10 cellular contexts compared by ENCODE assay signal in the genomic region with DNA sequence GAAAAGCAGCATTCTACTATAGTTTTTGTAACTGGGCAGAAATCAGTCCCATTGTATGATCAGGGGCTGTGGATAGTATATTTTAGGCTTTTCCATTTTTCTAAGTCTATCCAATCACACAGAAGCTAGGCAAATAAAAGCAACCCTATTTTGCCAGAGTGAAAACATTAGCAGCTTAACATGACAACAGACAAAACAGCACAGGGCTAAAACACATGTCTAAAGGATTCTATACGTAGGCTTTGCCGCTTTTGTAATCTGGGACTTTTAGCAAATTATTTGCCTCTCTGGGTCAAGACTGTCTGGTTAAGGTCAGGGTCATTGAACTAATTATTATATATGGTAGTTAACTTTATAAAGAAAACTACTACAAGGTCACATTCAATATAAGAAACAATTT. TPM values are rescaled to one million over a fixed set of nuclear protein-coding genes. Genes with fewer than 3 reads are reported as not detected.
A peak's percentile ranks its signal among the peaks of the same experiment; 100 is the strongest.
DNase-seq lines count a peak whose midpoint lies in the region; ATAC-seq and TF ChIP-seq lines count a peak whose summit lies in the region.
"Had no signal": no experiment of that assay in that cellular context is flagged by ENCODE, and none has a peak within 500 bp of the region (broad histone marks: within the 10 kb centered on the region; RNA-seq: fewer than 3 reads in every experiment).

No MANE protein-coding gene starts in this region.

- no peak for ATAC-seq in GM21737 (IDR thresholded peaks at IDR 0.05; ENCODE audit: unreplicated experiment)

- H3K36me3 Mint-ChIP-seq in CD8-positive, alpha-beta memory T cell, result no peaks in the 10 kb centered on the region
- H3K36me3 Mint-ChIP-seq in brain, result no peaks in the 10 kb centered on the region

- H3K4me3 ChIP-seq in BLaER1 (no peak overlapping the region), skeletal muscle tissue (ENCODE audit: low read length in 3 of 3) (no peak overlapping the region)
- no peak overlapping the region for H3K4me3 ChIP-seq in CD8-positive, alpha-beta memory T cell (ENCODE audit: low read length)
- H3K4me3 ChIP-seq: GM23248 had no signal

- H3K4me2 ChIP-seq in BLaER1, result peak overlapping the region; percentile 80

- H3K9me3 Mint-ChIP-seq in CD8-positive, alpha-beta memory T cell, result no peaks in the 10 kb centered on the region
- H3K9me3 Mint-ChIP-seq in brain, result no peaks in the 10 kb centered on the region

- H3K9me3 ChIP-seq in BLaER1 (peaks cover 6% of the 10 kb centered on the region), skeletal muscle tissue (ENCODE audit: control insufficient read depth in 3 of 3, low read length in 3 of 3) (no peaks in the 10 kb centered on the region)
- no peaks in the 10 kb centered on the region for H3K9me3 ChIP-seq in CD8-positive, alpha-beta memory T cell (ENCODE audit: low read length)
- H3K9me3 ChIP-seq: BE2C had no signal

- H3K27me3 ChIP-seq in BLaER1 (no peaks in the 10 kb centered on the region), skeletal muscle tissue (ENCODE audit: control insufficient read depth in 3 of 3, insufficient read depth in 3 of 3, low read length in 3 of 3) (no peaks in the 10 kb centered on the region)
- peaks cover 4% of the 10 kb centered on the region for H3K27me3 ChIP-seq in CD8-positive, alpha-beta memory T cell (ENCODE audit: insufficient read depth, low read length, poor library complexity, severe bottlenecking)
- H3K27me3 ChIP-seq: BE2C had no signal

- H3K27me3 Mint-ChIP-seq in CD8-positive, alpha-beta memory T cell, result peaks cover 3% of the 10 kb centered on the region in 2 donors
- H3K27me3 Mint-ChIP-seq in brain, result peaks cover 11% of the 10 kb centered on the region

- POLR2A ChIA-PET in CD8-positive, alpha-beta memory T cell (lab: Charles Lee), result no interaction called here

- CTCF ChIA-PET in CD8-positive, alpha-beta memory T cell (lab: Charles Lee), result interaction anchor here (0.8 kb wide), 1 partner anchor 53 kb away, joined by 3 read pairs; no protein-coding TSS in a partner anchor

- no peak overlapping the region for H3K27ac Mint-ChIP-seq in CD8-positive, alpha-beta memory T cell
- peak overlapping the region in 1 of 5 experiments; percentile 61 for H3K27ac Mint-ChIP-seq in brain

- H4K20me1 ChIP-seq in BLaER1, result peaks cover 59% of the 10 kb centered on the region

- peaks cover 6% of the 10 kb centered on the region in 3 donors for H3K4me1 Mint-ChIP-seq in CD8-positive, alpha-beta memory T cell
- peaks cover 56% of the 10 kb centered on the region for H3K4me1 Mint-ChIP-seq in brain

- H3K4me3 Mint-ChIP-seq in CD8-positive, alpha-beta memory T cell, result no peak overlapping the region
- H3K4me3 Mint-ChIP-seq in brain, result peak overlapping the region in 3 of 5 experiments; percentile 18 to 38 (median 31)

- H3K36me3 ChIP-seq in BLaER1 (peaks cover 25% of the 10 kb centered on the region), skeletal muscle tissue (ENCODE audit: control insufficient read depth in 3 of 3, insufficient read depth in 3 of 3, low read length in 3 of 3) (no peaks in the 10 kb centered on the region)
- no peaks in the 10 kb centered on the region for H3K36me3 ChIP-seq in CD8-positive, alpha-beta memory T cell (ENCODE audit: insufficient read depth, low read length)
- H3K36me3 ChIP-seq: BE2C had no signal

- H3K27ac ChIP-seq in BLaER1 (peak overlapping the region; percentile 14; the same call in 1 of the 2 replicates), skeletal muscle tissue (ENCODE audit: low read depth, low read length) (peak overlapping the region; percentile 17)
- peak overlapping the region; percentile 7 for H3K27ac ChIP-seq in CD8-positive, alpha-beta memory T cell (ENCODE audit: low read depth, low read length)
- H3K27ac ChIP-seq: GM23248 had no signal

- no peak for DNase-seq in CD8-positive, alpha-beta memory T cell
- DNase-seq in NCI-H510A (lab: John Stamatoyannopoulos, UW), result no peak
- no peak for DNase-seq in OCI-M1 (lab: John Stamatoyannopoulos, UW)
- DNase-seq: BE2C, GM23248, IMR-90 had no signal

- peaks cover 70% of the 10 kb centered on the region for H3K4me1 ChIP-seq in BLaER1
- H3K4me1 ChIP-seq in CD8-positive, alpha-beta memory T cell (ENCODE audit: insufficient read depth, low read length), result peaks cover 7% of the 10 kb centered on the region
- peaks cover 15 to 35% (median 17%) of the 10 kb centered on the region in 3 donors for H3K4me1 ChIP-seq in skeletal muscle tissue (ENCODE audit: control insufficient read depth in 3 of 3, insufficient read depth in 3 of 3, low read length in 3 of 3)
- H3K4me1 ChIP-seq: BE2C had no signal

- TF ChIP-seq CTCF in brain (conservative IDR thresholded peaks at IDR 0.05), result no peak

- H3K9ac ChIP-seq in BLaER1 (peak overlapping the region; percentile 17; the same call in 1 of the 2 replicates), skeletal muscle tissue (ENCODE audit: low read depth in 1 of 3, low read length in 3 of 3) (no peak overlapping the region)
- H3K9ac ChIP-seq: GM23248 had no signal

RNA-seq across cellular contexts. Expression of gene MARCHF3, which starts 4.2 kb away (rescaled TPM):
- 1 to 10 TPM; 1.9 to 2.9 TPM for total RNA-seq in CD8-positive, alpha-beta memory T cell
- polyA plus RNA-seq in CD8-positive, alpha-beta memory T cell, result 2.5 TPM
- 6.4 TPM for polyA plus RNA-seq in brain (ENCODE audit: insufficient read depth, low read depth, low replicate concordance)
- 18.8 TPM for total RNA-seq in skeletal muscle tissue

RNA-seq across cellular contexts. Expression of gene C5orf63, which starts 47.1 kb away (rescaled TPM):
- total RNA-seq in CD8-positive, alpha-beta memory T cell, result 10 to 100 TPM in 1 of 2 experiments, 1 to 10 TPM in 1; 10.0 to 11.9 TPM
- polyA plus RNA-seq in CD8-positive, alpha-beta memory T cell, result 5.2 TPM
- 2.8 TPM for polyA plus RNA-seq in brain (ENCODE audit: insufficient read depth, low read depth, low replicate concordance)
- 3.7 TPM for total RNA-seq in skeletal muscle tissue

Comparison
In these comparisons a context has a peak if more than half of its experiments do, and no peak if none do; other contexts are left out.
1. H3K4me3 Mint-ChIP-seq: peak in brain (3 of 5); none in CD8-positive, alpha-beta memory T cell (0 of 7).
2. Peak in every context shown above with its lines, with median percentiles within 50 percentile points of each other: H3K27ac ChIP-seq.